In genomic region chr15:101294731-101295606, GRCh38 we compare ENCODE assay signal across 8 cellular contexts. TPM values are rescaled to one million over a fixed set of nuclear protein-coding genes. Genes with fewer than 3 reads are reported as not detected.
A peak's percentile ranks its signal among the peaks of the same experiment; 100 is the strongest.
DNase-seq lines count a peak whose midpoint lies in the region; ATAC-seq and TF ChIP-seq lines count a peak whose summit lies in the region.

SNRPA1 (minus strand) TSS chr15:101295248; CDS start chr15:101295178, 70 bp downstream.

- H3F3A ChIP-seq in PC-9 (ENCODE audit: insufficient read depth, low read depth), result peaks cover 20% of the 10 kb centered on the region

- H3K27ac ChIP-seq in PC-9, result peak within 1 kb of the TSS; percentile 77

- H4K20me1 ChIP-seq in PC-9 (ENCODE audit: insufficient read depth), result peaks cover 44% of the 10 kb centered on the region

- in situ Hi-C loops in KBM-7 (cut with MboI; ENCODE audit: low pct_unique_long_range_greater_than_20kb, low sequenced_read_pairs), result loop anchor here (10.0 kb wide), 1 partner anchor 350 kb away; no protein-coding TSS in a partner anchor

- intact Hi-C loops in PC-9 (cut with micrococcal nuclease; ENCODE audit: unreplicated experiment), result loop anchor here (2.0 to 5.0 kb wide), 2 partner anchors 282 to 358 kb away; partner anchors contain the start of gene TM2D3

- DNase-seq in DMS153 treated with DMSO at 0.1 percent for 48 hours (lab: John Stamatoyannopoulos, UW; ENCODE audit: unreplicated experiment), result peak; percentile 46
- peak; percentile 95 for DNase-seq in KBM-7
- DNase-seq in PC-9, result peak; percentile 85 to 95
- peak; percentile 96 for DNase-seq in activated T-cell treated with anti-CD3 and anti-CD28 coated beads, Interleukin-2, amount 50 U/mL, for 1 hour
- peak; percentile 98 to 99 for DNase-seq in erythroblast (lab: John Stamatoyannopoulos, UW)
- DNase-seq in stimulated activated CD8-positive, alpha-beta memory T cell treated with anti-CD3 and anti-CD28 coated beads, Interleukin-4, amount 100 ng/mL, for 48 hours, result peak; percentile 99

- H3K9me2 ChIP-seq in PC-9 (ENCODE audit: insufficient read depth), result no peaks in the 10 kb centered on the region

- H3K9me3 ChIP-seq in PC-9 (ENCODE audit: insufficient read depth, low read depth), result no peaks in the 10 kb centered on the region
- no peaks in the 10 kb centered on the region for H3K9me3 ChIP-seq in mucosa of stomach (ENCODE audit: control insufficient read depth, low read length)

- H3K36me3 ChIP-seq in PC-9 (ENCODE audit: low read depth) (0 out of 2 replicates have a peak, but pooled peaks cover 14% of the 10 kb centered on the region), mucosa of stomach (ENCODE audit: control insufficient read depth, insufficient read depth, low read length) (no peaks in the 10 kb centered on the region)

- H3K4me1 ChIP-seq in PC-9 (replicated peaks; ENCODE audit: insufficient read depth), result peaks cover 41% of the 10 kb centered on the region
- peaks cover 6% of the 10 kb centered on the region for H3K4me1 ChIP-seq in mucosa of stomach (ENCODE audit: control insufficient read depth, insufficient read depth, low read length)

- peak within 1 kb of the TSS; percentile 82 for H3K4me2 ChIP-seq in PC-9

- peak; percentile 91 for TF ChIP-seq POLR2A in erythroblast (IDR thresholded peaks at IDR 0.05; ENCODE audit: low read length)

- CTCF ChIA-PET in PC-9 (lab: Charles Lee), result no interaction called here

- H2AFZ ChIP-seq in PC-9, result peak within 1 kb of the TSS; percentile 99

- peak; percentile 79 for ATAC-seq in GM21717 (IDR thresholded peaks at IDR 0.05; ENCODE audit: unreplicated experiment)

- no TSS peak for BruUV-seq in PC-9 (replicated peaks; lab: Mats Ljungman, UMichigan)

- peaks cover 65% of the 10 kb centered on the region for H3K79me2 ChIP-seq in PC-9 (ENCODE audit: low read depth)

- TF ChIP-seq CTCF in PC-9 (conservative IDR thresholded peaks at IDR 0.05), result no peak

- H3K4me3 ChIP-seq in PC-9 (peak within 1 kb of the TSS; percentile 93), mucosa of stomach (ENCODE audit: low read length) (peak within 1 kb of the TSS; percentile 80)

- POLR2A ChIA-PET in PC-9 (lab: Charles Lee; ENCODE audit: unreplicated experiment), result no interaction called here

- H3K9ac ChIP-seq in mucosa of stomach (ENCODE audit: low read length), result peak within 1 kb of the TSS; percentile 85

- H3K27me3 ChIP-seq in PC-9 (ENCODE audit: insufficient read depth, low read depth) (no peaks in the 10 kb centered on the region), mucosa of stomach (ENCODE audit: control insufficient read depth, insufficient read depth, low read length) (no peaks in the 10 kb centered on the region)

RNA-seq across cellular contexts. Expression of gene SNRPA1, which starts in this region (rescaled TPM):
- 71.6 and 95.0 TPM in 2 replicates for total RNA-seq in PC-9 (2021)

Comparison
In these comparisons a context has a peak if more than half of its experiments do, and no peak if none do; other contexts are left out.
1. Peak in every context shown above with its lines: DNase-seq, ATAC-seq, H3K4me3 ChIP-seq and H3K27ac ChIP-seq.
2. DNase-seq: peak in every context shown above with its lines; median percentile 99 in stimulated activated CD8-positive, alpha-beta memory T cell treated with anti-CD3 and anti-CD28 coated beads, Interleukin-4, amount 100 ng/mL, for 48 hours; 98 in erythroblast; 96 in activated T-cell treated with anti-CD3 and anti-CD28 coated beads, Interleukin-2, amount 50 U/mL, for 1 hour; 95 in KBM-7; 90 in PC-9; 46 in DMS153 treated with DMSO at 0.1 percent for 48 hours.